Comparison of ENCODE assay signal across 15 cellular contexts in genomic region chr5:115589043-115589442, GRCh38.
"Had no signal": no experiment of that assay in that cellular context is flagged by ENCODE, and none has a peak within 500 bp of the region (broad histone marks: within the 10 kb centered on the region; RNA-seq: fewer than 3 reads in every experiment).

No MANE protein-coding gene starts in this region.

- H3K4me1 ChIP-seq: adrenal gland, foreskin keratinocyte, parathyroid adenoma had no signal

- H3K27me3 ChIP-seq: adrenal gland, dorsolateral prefrontal cortex, foreskin keratinocyte, tibial nerve had no signal

- ATAC-seq: activated CD4-positive, alpha-beta T cell treated with anti-CD3 and anti-CD28 coated beads for 36 hours; activated naive CD4-positive, alpha-beta T cell treated with anti-CD3 and anti-CD28 coated beads, Interleukin-2, amount 50 U/mL, for 72 hours; foreskin keratinocyte; natural killer cell; stimulated activated naive CD8-positive, alpha-beta T cell treated with anti-CD3 and anti-CD28 coated beads, Interleukin-15, Interleukin-2, amounts not matched to agents 100 U/mL and 50 U/mL, for 24 hours; WTC11 had no signal

- H3K9me3 ChIP-seq: adrenal gland, tibial nerve had no signal

- H3K27ac ChIP-seq: adrenal gland, dorsolateral prefrontal cortex, foreskin keratinocyte, parathyroid adenoma, tibial nerve had no signal

- H3K4me3 ChIP-seq: adrenal gland, dorsolateral prefrontal cortex, tibial nerve had no signal

- H3K36me3 ChIP-seq: adrenal gland, tibial nerve had no signal

- DNase-seq: activated CD4-positive, alpha-beta T cell treated with anti-CD3 and anti-CD28 coated beads for 36 hours; activated CD4-positive, alpha-beta T cell treated with anti-CD3 and anti-CD28 coated beads, Interleukin-2, amount 50 U/mL, for 48 hours; activated gamma-delta T cell treated with Interleukin-2 at 50 U/mL for 16 hours; adrenal gland; foreskin keratinocyte; glutamatergic neuron; kidney; natural killer cell; retina; stimulated activated naive CD8-positive, alpha-beta T cell treated with anti-CD3 and anti-CD28 coated beads, Interleukin-15, Interleukin-2, amounts not matched to agents 100 U/mL and 50 U/mL, for 24 hours had no signal
